In genomic region chr1:21589618-21590017, GRCh38 we compare ENCODE assay signal across 21 cellular contexts.
DNase-seq lines count a peak whose midpoint lies in the region; ATAC-seq, FAIRE-seq and TF ChIP-seq lines count a peak whose summit lies in the region.
"Had no signal": no experiment of that assay in that cellular context is flagged by ENCODE, and none has a peak within 500 bp of the region (broad histone marks: within the 10 kb centered on the region; RNA-seq: fewer than 3 reads in every experiment).

No MANE protein-coding gene starts in this region.

- in situ Hi-C loops in HepG2 (cut with HindIII; ENCODE audit: extremely low pct_ligation_motif_present, low pct_unique_long_range_greater_than_20kb): no loop called here

- no peaks in the 10 kb centered on the region for H3K36me3 ChIP-seq in HepG2 (replicated peaks in 1 of 2; ENCODE audit: control insufficient read depth in 1 of 2, insufficient read depth in 2 of 2, low read length in 2 of 2)
- no peaks in the 10 kb centered on the region for H3K36me3 ChIP-seq in right lobe of liver
- no peaks in the 10 kb centered on the region for H3K36me3 ChIP-seq in H1 (ENCODE audit: control insufficient read depth in 2 of 4, insufficient read depth in 4 of 4, low read length in 3 of 4)
- no peaks in the 10 kb centered on the region for H3K36me3 ChIP-seq in osteoblast (ENCODE audit: insufficient read depth, low read length)
- H3K36me3 ChIP-seq in effector memory CD4-positive, alpha-beta T cell (ENCODE audit: control insufficient read depth, insufficient read depth, low read length): no peaks in the 10 kb centered on the region
- H3K36me3 ChIP-seq in kidney (ENCODE audit: control insufficient read depth in 1 of 2, insufficient read depth in 2 of 2, low read length in 2 of 2): no peaks in the 10 kb centered on the region
- H3K36me3 ChIP-seq: BLaER1 had no signal

- H2BK12ac ChIP-seq in H1 (ENCODE audit: low read depth, low read length): no peak overlapping the region

- H4K20me1 ChIP-seq in HepG2 (ENCODE audit: insufficient read depth, low read length): no peaks in the 10 kb centered on the region; the same call in 1 of the 2 replicates
- H4K20me1 ChIP-seq in H1 (replicated peaks in 1 of 2; ENCODE audit: control insufficient read depth in 1 of 2, insufficient read depth in 2 of 2, low read length in 2 of 2): peaks cover 0 to 3% of the 10 kb centered on the region in 2 experiments
- H4K20me1 ChIP-seq in osteoblast (ENCODE audit: insufficient read depth, low read length): no peaks in the 10 kb centered on the region
- H4K20me1 ChIP-seq: BLaER1 had no signal

- H2AK5ac ChIP-seq in H1 (ENCODE audit: low read depth, low read length): peak overlapping the region; percentile 7; the same call in 1 of the 2 replicates

- TF ChIP-seq EP300 in HepG2 (IDR thresholded peaks at IDR 0.05; ENCODE audit: low read depth in 2 of 2, low read length in 2 of 2) (no peak), HepG2 (CRISPR knock-in tag; IDR thresholded peaks at IDR 0.05; ENCODE audit: borderline replicate concordance) (no peak), H1 (IDR thresholded peaks at IDR 0.05; ENCODE audit: borderline replicate concordance in 1 of 2, low read depth in 2 of 2, low read length in 2 of 2) (no peak)

- H3K27ac ChIP-seq in HepG2 (ENCODE audit: extremely low read length, insufficient read depth, low read length): no peak overlapping the region
- no peak overlapping the region for H3K27ac ChIP-seq in right lobe of liver
- H3K27ac ChIP-seq in H1 (ENCODE audit: low read depth, low read length): no peak overlapping the region
- no peak overlapping the region for H3K27ac ChIP-seq in osteoblast (ENCODE audit: low read depth, low read length)
- no peak overlapping the region for H3K27ac ChIP-seq in effector memory CD4-positive, alpha-beta T cell (ENCODE audit: insufficient read depth, low read length, poor library complexity, severe bottlenecking)
- no peak overlapping the region for H3K27ac ChIP-seq in kidney (ENCODE audit: low read depth in 2 of 2, low read length in 2 of 2)
- H3K27ac ChIP-seq: 22Rv1, A549, BLaER1 had no signal

- no peak overlapping the region for H3K23ac ChIP-seq in H1 (ENCODE audit: insufficient read length)

- no peak overlapping the region for H4K91ac ChIP-seq in H1 (replicated peaks; ENCODE audit: insufficient read length, low read length)

- no peak overlapping the region for H2BK20ac ChIP-seq in H1 (ENCODE audit: low read length)

- H2BK5ac ChIP-seq in H1 (ENCODE audit: low read depth, low read length): no peak overlapping the region

- H3K23me2 ChIP-seq in H1 (ENCODE audit: low read depth, low read length): no peaks in the 10 kb centered on the region

- TF ChIP-seq CTCF in HepG2 (CRISPR knock-in tag; IDR thresholded peaks at IDR 0.05) (no peak), right lobe of liver (IDR thresholded peaks at IDR 0.05) (no peak), H1 (IDR thresholded peaks at IDR 0.05; ENCODE audit: control extremely low read depth in 1 of 3, insufficient read depth in 1 of 3, low read depth in 1 of 3, low read length in 3 of 3) (no peak), osteoblast (IDR thresholded peaks at IDR 0.05; ENCODE audit: extremely low read depth, low read depth, low read length) (no peak), kidney (IDR thresholded peaks at IDR 0.05; ENCODE audit: borderline replicate concordance, extremely low read depth, insufficient read depth) (no peak)

- H3K4ac ChIP-seq in H1 (replicated peaks; ENCODE audit: insufficient read length, low read depth, low read length): no peak overlapping the region

- H3K18ac ChIP-seq in H1 (ENCODE audit: extremely low read depth, low read length): no peak overlapping the region

- H3K79me1 ChIP-seq in H1 (ENCODE audit: low read depth, low read length): no peaks in the 10 kb centered on the region

- no peak overlapping the region for H3K9ac ChIP-seq in HepG2 (ENCODE audit: insufficient read depth, low read depth, low read length)
- no peak overlapping the region for H3K9ac ChIP-seq in H1 (replicated peaks in 1 of 4; ENCODE audit: extremely low read depth in 1 of 4, low read depth in 3 of 4, low read length in 3 of 4)
- H3K9ac ChIP-seq in kidney (ENCODE audit: low read length in 2 of 2): no peak overlapping the region
- H3K9ac ChIP-seq: BLaER1 had no signal

- H3K4me2 ChIP-seq in HepG2 (ENCODE audit: low read depth, low read length) (peak overlapping the region; percentile 26; the same call in 1 of the 2 replicates), H1 (ENCODE audit: insufficient read depth in 1 of 2, low read depth in 2 of 2, low read length in 2 of 2) (no peak overlapping the region), osteoblast (ENCODE audit: insufficient read depth, low read length) (no peak overlapping the region)
- H3K4me2 ChIP-seq: A549, GM23338 had no signal

- H4K5ac ChIP-seq in H1 (ENCODE audit: insufficient read length, low read depth, low read length): no peak overlapping the region

- POLR2A ChIA-PET in HepG2 (lab: Yijun Ruan, JAX): no interaction called here
- POLR2A ChIA-PET in H1 (lab: Charles Lee; ENCODE audit: partially characterized antibody): no interaction called here

- no peak overlapping the region for H2BK15ac ChIP-seq in H1 (ENCODE audit: low read length)

- H3K4me1 ChIP-seq in HepG2 (ENCODE audit: insufficient read depth, low read length): peaks cover 55% of the 10 kb centered on the region
- no peaks in the 10 kb centered on the region for H3K4me1 ChIP-seq in right lobe of liver
- peaks cover 5 to 21% (median 11%) of the 10 kb centered on the region in 4 experiments; a peak in 6 of 7 replicates for H3K4me1 ChIP-seq in H1 (replicated peaks in 1 of 4; ENCODE audit: control insufficient read depth in 3 of 4, insufficient read depth in 4 of 4, low read length in 3 of 4)
- peaks cover 23% of the 10 kb centered on the region for H3K4me1 ChIP-seq in osteoblast (ENCODE audit: insufficient read depth, low read length)
- no peaks in the 10 kb centered on the region for H3K4me1 ChIP-seq in effector memory CD4-positive, alpha-beta T cell (ENCODE audit: control insufficient read depth, insufficient read depth, low read length, poor library complexity, severe bottlenecking)
- H3K4me1 ChIP-seq in kidney (ENCODE audit: control insufficient read depth in 1 of 2, insufficient read depth in 1 of 2, low read depth in 1 of 2, low read length in 2 of 2): peaks cover 8 to 9% of the 10 kb centered on the region in 2 donors

- ATAC-seq in HepG2: no peak
- ATAC-seq in right lobe of liver: no peak
- ATAC-seq in HG02973 (IDR thresholded peaks at IDR 0.05; ENCODE audit: unreplicated experiment): no peak
- ATAC-seq: A549, GM23338, HCT116 had no signal

- 20% methylated on average over 4 of the region's 5 CpGs for WGBS in HepG2 (ENCODE audit: low lambda C conversion rate)
- 100% methylated on average over 1 of the region's 5 CpGs for WGBS in right lobe of liver (ENCODE audit: insufficient coverage, low coverage, low lambda C conversion rate, missing lambda C conversion rate)
- 92% methylated on average over 5 of the region's 5 CpGs; no CpG with 5 or more reads in 1 of the 2 experiments for WGBS in H1 (ENCODE audit: extremely low coverage in 1 of 2, insufficient coverage in 1 of 2, insufficient read length in 1 of 2, insufficient replicate concordance in 2 of 2, low coverage in 1 of 2, low lambda C conversion rate in 2 of 2, missing lambda C conversion rate in 1 of 2), 2 experiments

- FAIRE-seq in HepG2 (lab: Jason Lieb, UNC) (no peak), H1 (lab: Jason Lieb, UNC) (no peak), kidney (lab: Jason Lieb, UNC) (no peak)
- FAIRE-seq: A549, GM12892, HTR-8/SVneo had no signal

- H3K27me3 ChIP-seq in HepG2 (ENCODE audit: control insufficient read depth in 1 of 2, insufficient read depth in 2 of 2, low read length in 2 of 2) (peaks cover 3 to 50% of the 10 kb centered on the region in 2 experiments; a peak in 3 of 5 replicates), right lobe of liver (no peaks in the 10 kb centered on the region), H1 (replicated peaks in 1 of 4; ENCODE audit: control insufficient read depth in 3 of 4, extremely low read depth in 1 of 4, insufficient read depth in 3 of 4, low read length in 3 of 4) (peaks cover 0 to 4% (median 0%) of the 10 kb centered on the region in 4 experiments; a peak in 2 of 7 replicates), osteoblast (ENCODE audit: insufficient read depth, low read length) (peaks cover 11% of the 10 kb centered on the region)
- peaks cover 5% of the 10 kb centered on the region for H3K27me3 ChIP-seq in effector memory CD4-positive, alpha-beta T cell (replicated peaks; ENCODE audit: control insufficient read depth, insufficient read depth, low read length, poor library complexity, severe bottlenecking)
- H3K27me3 ChIP-seq: BLaER1 had no signal

- H3K79me2 ChIP-seq in HepG2 (ENCODE audit: insufficient read depth, low read length) (no peaks in the 10 kb centered on the region), H1 (ENCODE audit: control insufficient read depth in 1 of 2, insufficient read depth in 2 of 2, low read length in 2 of 2) (no peaks in the 10 kb centered on the region), osteoblast (ENCODE audit: insufficient read depth, low read length) (no peaks in the 10 kb centered on the region)

- intact Hi-C loops in HepG2 (cut with micrococcal nuclease; ENCODE audit: unreplicated experiment): no loop called here
- intact Hi-C loops in right lobe of liver (cut with DNase I): loop anchor here in 1 of 2 donors (10.0 kb wide), 2 partner anchors 65 to 215 kb away; no protein-coding TSS in a partner anchor
- intact Hi-C loops in kidney (cut with DNase I): no loop called here

- H3K9me3 ChIP-seq in HepG2 (ENCODE audit: low read length) (no peaks in the 10 kb centered on the region), right lobe of liver (no peaks in the 10 kb centered on the region), H1 (ENCODE audit: insufficient read depth in 2 of 2, low read depth in 1 of 2, low read length in 1 of 2) (no peaks in the 10 kb centered on the region), osteoblast (ENCODE audit: low read depth, low read length) (no peaks in the 10 kb centered on the region), kidney (ENCODE audit: control insufficient read depth in 1 of 2, low read length in 2 of 2) (no peaks in the 10 kb centered on the region)
- no peaks in the 10 kb centered on the region for H3K9me3 ChIP-seq in effector memory CD4-positive, alpha-beta T cell (ENCODE audit: control insufficient read depth, low read length)
- H3K9me3 ChIP-seq: A549, BLaER1 had no signal

- H4K8ac ChIP-seq in H1 (ENCODE audit: extremely low read depth, insufficient read depth, low read length): no peak overlapping the region

- H3K14ac ChIP-seq in H1 (ENCODE audit: insufficient read length): no peak overlapping the region

- no TSS peak for BruUV-seq in HepG2 (replicated peaks; lab: Mats Ljungman, UMichigan)

- no peak for DNase-seq in HepG2 (ENCODE audit: low spot score)
- DNase-seq in right lobe of liver: no peak
- DNase-seq in H1 (ENCODE audit: low read depth in 1 of 2, low spot score in 2 of 2): no peak
- peak; percentile 31 for DNase-seq in osteoblast (ENCODE audit: insufficient read length, low spot score, missing footprints)
- DNase-seq in effector memory CD4-positive, alpha-beta T cell: no peak
- DNase-seq in activated effector memory CD4-positive, alpha-beta T cell treated with anti-CD3 and anti-CD28 coated beads, Interleukin-2, amount 50 U/mL, for 16 hours: no peak
- DNase-seq in kidney: no peak
- DNase-seq: CD4-positive, alpha-beta memory T cell; DMS153; DMS79; GDM1; H7; HFFc6 had no signal

- no peak overlapping the region for H3K4me3 ChIP-seq in HepG2 (replicated peaks in 1 of 3; ENCODE audit: insufficient read depth in 1 of 3, low read depth in 2 of 3, low read length in 3 of 3)
- no peak overlapping the region for H3K4me3 ChIP-seq in right lobe of liver
- no peak overlapping the region for H3K4me3 ChIP-seq in H1 (ENCODE audit: extremely low read depth in 1 of 4, insufficient read depth in 2 of 4, low read depth in 3 of 4, low read length in 4 of 4)
- no peak overlapping the region for H3K4me3 ChIP-seq in osteoblast (ENCODE audit: insufficient read depth, low read length)
- H3K4me3 ChIP-seq in effector memory CD4-positive, alpha-beta T cell (ENCODE audit: insufficient read depth, low read depth, low read length, poor library complexity, severe bottlenecking): no peak overlapping the region
- no peak overlapping the region for H3K4me3 ChIP-seq in kidney (ENCODE audit: low read length in 2 of 2)
- H3K4me3 ChIP-seq: A549, BLaER1, GM23338 had no signal

- no peak overlapping the region for H2BK120ac ChIP-seq in H1 (replicated peaks; ENCODE audit: low read depth, low read length)

- H2AFZ ChIP-seq in HepG2 (ENCODE audit: low read length): no peak overlapping the region
- H2AFZ ChIP-seq in H1 (ENCODE audit: low read length): no peak overlapping the region
- no peak overlapping the region for H2AFZ ChIP-seq in osteoblast (ENCODE audit: low read length)
- H2AFZ ChIP-seq: GM23338 had no signal

- CTCF ChIA-PET in HepG2 (lab: Yijun Ruan, JAX; ENCODE audit: low intra/inter-chr PET ratio, low total read pairs) (no interaction called here), H1 (lab: Charles Lee; ENCODE audit: partially characterized antibody) (interaction anchor here (1.0 to 3.1 kb wide), 3 partner anchors 17 to 218 kb away, joined by 3 to 13 read pairs (median 9); no protein-coding TSS in a partner anchor)

- no peak overlapping the region for H3K56ac ChIP-seq in H1 (replicated peaks; ENCODE audit: insufficient read length, low read depth, low read length)

- no peak for TF ChIP-seq RAD21 in HepG2 (CRISPR knock-in tag; IDR thresholded peaks at IDR 0.05)
- no peak for TF ChIP-seq RAD21 in H1 (IDR thresholded peaks at IDR 0.05 in 1 of 2, conservative IDR thresholded peaks at IDR 0.05 in 1 of 2; ENCODE audit: low read depth in 2 of 2, low read length in 2 of 2)

- TF ChIP-seq POLR2A in HepG2 (IDR thresholded peaks at IDR 0.05; ENCODE audit: insufficient read depth in 1 of 2, low read depth in 2 of 2, low read length in 2 of 2): no peak
- no peak for TF ChIP-seq POLR2A in right lobe of liver (IDR thresholded peaks at IDR 0.05)
- TF ChIP-seq POLR2A in H1 (IDR thresholded peaks at IDR 0.05; ENCODE audit: control extremely low read depth in 1 of 2, low read depth in 2 of 2, low read length in 2 of 2): no peak
